Comparison of ENCODE assay signal across 8 cellular contexts in the genomic region with DNA sequence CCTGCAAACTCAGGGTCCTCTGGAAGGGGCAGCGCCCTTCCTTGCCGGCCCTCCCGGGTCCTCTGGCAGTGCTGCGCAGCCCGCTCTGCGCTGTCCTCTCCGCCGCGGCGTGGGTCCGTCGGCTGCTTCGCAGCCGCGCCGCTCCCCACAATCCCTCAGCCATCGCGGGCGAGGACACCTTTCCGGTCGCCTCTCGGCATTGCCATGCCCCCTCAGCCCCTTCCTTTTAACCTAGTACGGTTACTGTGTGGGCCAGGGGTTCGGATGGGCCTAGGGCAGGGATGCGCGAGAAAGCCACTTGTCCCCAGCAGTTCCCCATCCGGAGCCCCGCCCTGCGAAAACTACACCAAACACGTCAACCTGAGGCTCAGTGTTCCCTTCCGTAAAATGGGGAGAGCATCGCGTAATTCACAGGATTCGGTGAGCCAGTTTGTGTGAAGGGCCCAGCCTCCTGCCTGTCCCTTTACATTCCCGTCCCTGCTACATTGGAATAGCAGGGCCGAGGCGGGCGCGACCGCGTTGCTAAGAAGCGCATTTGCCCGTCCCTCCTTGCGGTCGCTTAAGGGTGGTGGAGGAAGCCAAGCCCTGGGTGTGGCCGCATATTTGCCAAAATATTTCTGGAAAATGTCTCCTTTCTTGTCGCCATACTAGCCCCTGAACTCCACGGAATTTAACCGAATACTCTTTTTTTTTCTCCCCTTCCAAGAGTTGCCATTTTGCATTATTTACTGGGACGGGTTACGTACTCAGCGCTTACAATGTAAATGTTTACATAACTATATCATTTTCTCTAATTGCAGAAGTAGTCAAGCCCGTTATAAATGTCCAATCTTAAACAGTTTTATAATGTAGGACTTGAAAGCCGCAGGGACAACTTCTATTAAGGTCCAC.
A peak's percentile ranks its signal among the peaks of the same experiment; 100 is the strongest.
DNase-seq lines count a peak whose midpoint lies in the region; ATAC-seq lines count a peak whose summit lies in the region.

No MANE protein-coding gene starts in this region.

- H3K36me3 Mint-ChIP-seq in T-helper 1 cell treated with Interleukin-12 subunit alpha and Interleukin-12 subunit beta and Interleukin-4 antibody, amounts not matched to agents 30 μg/mL and 1 μg/mL, for 36 hours (ENCODE audit: low read depth): peaks cover 1% of the 10 kb centered on the region
- H3K36me3 Mint-ChIP-seq in stimulated activated effector memory CD8-positive, alpha-beta T cell treated with anti-CD3 and anti-CD28 coated beads, Interleukin-12 subunit alpha, Interleukin-12 subunit beta, amount 100 ng/mL, for 72 hours: peaks cover 15% of the 10 kb centered on the region

- H3K9me3 Mint-ChIP-seq in T-helper 1 cell treated with Interleukin-12 subunit alpha and Interleukin-12 subunit beta and Interleukin-4 antibody, amounts not matched to agents 30 μg/mL and 1 μg/mL, for 36 hours: no peaks in the 10 kb centered on the region
- H3K9me3 Mint-ChIP-seq in stimulated activated effector memory CD8-positive, alpha-beta T cell treated with anti-CD3 and anti-CD28 coated beads, Interleukin-12 subunit alpha, Interleukin-12 subunit beta, amount 100 ng/mL, for 72 hours: no peaks in the 10 kb centered on the region

- H3K27ac ChIP-seq in caudate nucleus (ENCODE audit: low read depth, low read length): peak overlapping the region; percentile 46

- H3K27me3 Mint-ChIP-seq in T-helper 1 cell treated with Interleukin-12 subunit alpha and Interleukin-12 subunit beta and Interleukin-4 antibody, amounts not matched to agents 30 μg/mL and 1 μg/mL, for 36 hours (ENCODE audit: low read depth): peaks cover 25% of the 10 kb centered on the region

- peak overlapping the region; percentile 83 for H3K27ac Mint-ChIP-seq in T-helper 1 cell treated with Interleukin-12 subunit alpha and Interleukin-12 subunit beta and Interleukin-4 antibody, amounts not matched to agents 30 μg/mL and 1 μg/mL, for 36 hours
- H3K27ac Mint-ChIP-seq in stimulated activated effector memory CD8-positive, alpha-beta T cell treated with anti-CD3 and anti-CD28 coated beads, Interleukin-12 subunit alpha, Interleukin-12 subunit beta, amount 100 ng/mL, for 72 hours: peak overlapping the region; percentile 73

- peak overlapping the region; percentile 83 for H3K4me3 Mint-ChIP-seq in T-helper 1 cell treated with Interleukin-12 subunit alpha and Interleukin-12 subunit beta and Interleukin-4 antibody, amounts not matched to agents 30 μg/mL and 1 μg/mL, for 36 hours
- peak overlapping the region; percentile 87 for H3K4me3 Mint-ChIP-seq in stimulated activated effector memory CD8-positive, alpha-beta T cell treated with anti-CD3 and anti-CD28 coated beads, Interleukin-12 subunit alpha, Interleukin-12 subunit beta, amount 100 ng/mL, for 72 hours

- peaks cover 22% of the 10 kb centered on the region for H3K4me1 Mint-ChIP-seq in T-helper 1 cell treated with Interleukin-12 subunit alpha and Interleukin-12 subunit beta and Interleukin-4 antibody, amounts not matched to agents 30 μg/mL and 1 μg/mL, for 36 hours (ENCODE audit: low read depth)
- H3K4me1 Mint-ChIP-seq in stimulated activated effector memory CD8-positive, alpha-beta T cell treated with anti-CD3 and anti-CD28 coated beads, Interleukin-12 subunit alpha, Interleukin-12 subunit beta, amount 100 ng/mL, for 72 hours: peaks cover 38% of the 10 kb centered on the region

- DNase-seq in EL (peak; percentile 67), caudate nucleus (lab: John Stamatoyannopoulos, UW) (peak in 7 of 61 donors; percentile 25 to 57 (median 34)), left kidney (ENCODE audit: low read depth, low spot score) (peak; percentile 58), NCI-H345 (lab: John Stamatoyannopoulos, UW) (no peak)
- peak in 1 of 2 donors; percentile 78 for DNase-seq in stimulated activated effector memory CD8-positive, alpha-beta T cell treated with anti-CD3 and anti-CD28 coated beads, Interleukin-12 subunit alpha, Interleukin-12 subunit beta, amount 100 ng/mL, for 72 hours (ENCODE audit: low spot score in 2 of 2)

- ATAC-seq in HG03442 (IDR thresholded peaks at IDR 0.05; ENCODE audit: unreplicated experiment): peak; percentile 3
- ATAC-seq in stimulated activated effector memory CD8-positive, alpha-beta T cell treated with anti-CD3 and anti-CD28 coated beads, Interleukin-12 subunit alpha, Interleukin-12 subunit beta, amount 100 ng/mL, for 72 hours: peak; percentile 9
- no peak for ATAC-seq in HG03097 (IDR thresholded peaks at IDR 0.05; ENCODE audit: low FRiP score, unreplicated experiment)
